9 cellular contexts compared by ENCODE assay signal in genomic region chr3:63960048-63960711, GRCh38. TPM values are rescaled to one million over a fixed set of nuclear protein-coding genes. Genes with fewer than 3 reads are reported as not detected.
DNase-seq lines count a peak whose midpoint lies in the region; ATAC-seq and TF ChIP-seq lines count a peak whose summit lies in the region.
"Had no signal": no experiment of that assay in that cellular context is flagged by ENCODE, and none has a peak within 500 bp of the region (broad histone marks: within the 10 kb centered on the region; RNA-seq: fewer than 3 reads in every experiment).

No MANE protein-coding gene starts in this region.

- H3K4me1 Mint-ChIP-seq in activated T-helper 2 cell treated with anti-CD3 and anti-CD28 coated beads, Interferon-gamma antibody, Interleukin-2, Interleukin-4, amounts not matched to agents 10 μg/mL and 5 μg/mL and 100 μg/mL, durations not matched to agents 14 hours and 24 hours and 36 hours (ENCODE audit: low read depth): peaks cover 32% of the 10 kb centered on the region

- no peak for TF ChIP-seq CTCF in heart left ventricle (IDR thresholded peaks at IDR 0.05)
- no peak for TF ChIP-seq CTCF in spleen (IDR thresholded peaks at IDR 0.05 in 8 of 11, conservative IDR thresholded peaks at IDR 0.05 in 3 of 11)
- TF ChIP-seq CTCF in prostate gland (IDR thresholded peaks at IDR 0.05): peak in 1 of 4 experiments; percentile 9

- H3K27ac ChIP-seq in heart left ventricle: peak overlapping the region in 6 of 12 donors; percentile 17 to 75 (median 38)
- peak overlapping the region in 7 of 8 donors; percentile 12 to 61 (median 45) for H3K27ac ChIP-seq in spleen
- H3K27ac ChIP-seq in prostate gland: no peak overlapping the region

- 33 to 49% (median 42%) methylated on average over 6 of the region's 6 CpGs for WGBS in heart left ventricle, 4 donors
- 15 to 26% (median 24%) methylated on average over 6 of the region's 6 CpGs for WGBS in spleen, 5 donors
- WGBS in prostate gland: 49% methylated on average over 6 of the region's 6 CpGs

- intact Hi-C loops in activated T-helper 2 cell treated with anti-CD3 and anti-CD28 coated beads, Interferon-gamma antibody, Interleukin-2, Interleukin-4, amounts not matched to agents 10 μg/mL and 5 μg/mL and 100 μg/mL, durations not matched to agents 14 hours and 24 hours and 36 hours (cut with micrococcal nuclease): loop anchor here (10.0 kb wide), 1 partner anchor 95 kb away; the partner anchor contains the start of genes ATXN7 and THOC7
- intact Hi-C loops in heart left ventricle (cut with DNase I): loop anchor here in 2 of 10 donors (5.0 to 10.0 kb wide), 2 partner anchors 37 to 45 kb away; partner anchors contain the start of gene SCAANT1 (in 1 of the 2)
- intact Hi-C loops in spleen (cut with DNase I; ENCODE audit: low total_unique reads): no loop called here
- intact Hi-C loops in prostate gland (cut with DNase I): loop anchor here (5.0 kb wide), 1 partner anchor 48 kb away; the partner anchor contains the start of gene SCAANT1

- peaks cover under 1 to 43% (median 22%) of the 10 kb centered on the region in 12 donors for H3K4me1 ChIP-seq in heart left ventricle
- peaks cover 10 to 73% (median 24%) of the 10 kb centered on the region in 6 donors for H3K4me1 ChIP-seq in spleen
- no peaks in the 10 kb centered on the region for H3K4me1 ChIP-seq in prostate gland (replicated peaks)

- H3K27ac Mint-ChIP-seq in activated T-helper 2 cell treated with anti-CD3 and anti-CD28 coated beads, Interferon-gamma antibody, Interleukin-2, Interleukin-4, amounts not matched to agents 10 μg/mL and 5 μg/mL and 100 μg/mL, durations not matched to agents 14 hours and 24 hours and 36 hours: peak overlapping the region; percentile 16

- TF ChIP-seq POLR2A in heart left ventricle (IDR thresholded peaks at IDR 0.05): no peak
- TF ChIP-seq POLR2A in spleen (IDR thresholded peaks at IDR 0.05): no peak
- no peak for TF ChIP-seq POLR2A in prostate gland (IDR thresholded peaks at IDR 0.05)

- H3K36me3 ChIP-seq in heart left ventricle (peaks cover 0 to 5% (median 0%) of the 10 kb centered on the region in 9 donors), spleen (peaks cover 0 to 18% (median 0%) of the 10 kb centered on the region in 6 donors), prostate gland (no peaks in the 10 kb centered on the region)

- H3K9me3 Mint-ChIP-seq in activated T-helper 2 cell treated with anti-CD3 and anti-CD28 coated beads, Interferon-gamma antibody, Interleukin-2, Interleukin-4, amounts not matched to agents 10 μg/mL and 5 μg/mL and 100 μg/mL, durations not matched to agents 14 hours and 24 hours and 36 hours: no peaks in the 10 kb centered on the region

- H3K4me3 Mint-ChIP-seq in activated T-helper 2 cell treated with anti-CD3 and anti-CD28 coated beads, Interferon-gamma antibody, Interleukin-2, Interleukin-4, amounts not matched to agents 10 μg/mL and 5 μg/mL and 100 μg/mL, durations not matched to agents 14 hours and 24 hours and 36 hours (ENCODE audit: low read depth): peak overlapping the region; percentile 22

- H3K27me3 ChIP-seq in heart left ventricle: no peaks in the 10 kb centered on the region
- H3K27me3 ChIP-seq in spleen (replicated peaks in 1 of 7): no peaks in the 10 kb centered on the region
- H3K27me3 ChIP-seq in prostate gland (replicated peaks; ENCODE audit: insufficient read depth): no peaks in the 10 kb centered on the region

- H3K36me3 Mint-ChIP-seq in activated T-helper 2 cell treated with anti-CD3 and anti-CD28 coated beads, Interferon-gamma antibody, Interleukin-2, Interleukin-4, amounts not matched to agents 10 μg/mL and 5 μg/mL and 100 μg/mL, durations not matched to agents 14 hours and 24 hours and 36 hours (ENCODE audit: low read depth): peaks cover 7% of the 10 kb centered on the region

- DNase-seq in D341Med (ENCODE audit: low spot score): peak; percentile 38
- DNase-seq in HS-5 (ENCODE audit: low read depth): peak; percentile 54
- DNase-seq in activated T-helper 2 cell treated with anti-CD3 and anti-CD28 coated beads, Interferon-gamma antibody, Interleukin-2, Interleukin-4, amounts not matched to agents 10 μg/mL and 5 μg/mL and 100 μg/mL, durations not matched to agents 14 hours and 24 hours and 36 hours (ENCODE audit: low spot score): no peak
- peak in 3 of 5 donors; percentile 23 to 46 (median 33) for DNase-seq in heart left ventricle
- peak; percentile 73 for DNase-seq in spleen
- no peak for DNase-seq in prostate gland (ENCODE audit: low spot score)
- no peak for DNase-seq in activated CD4-positive, CD25-positive, alpha-beta regulatory T cell (lab: John Stamatoyannopoulos, UW)

- H3K27me3 Mint-ChIP-seq in activated T-helper 2 cell treated with anti-CD3 and anti-CD28 coated beads, Interferon-gamma antibody, Interleukin-2, Interleukin-4, amounts not matched to agents 10 μg/mL and 5 μg/mL and 100 μg/mL, durations not matched to agents 14 hours and 24 hours and 36 hours (ENCODE audit: low read depth): no peaks in the 10 kb centered on the region

- peak overlapping the region in 8 of 12 donors; percentile 3 to 47 (median 30) for H3K4me3 ChIP-seq in heart left ventricle
- peak overlapping the region in 3 of 8 donors; percentile 3 to 40 (median 13) for H3K4me3 ChIP-seq in spleen
- H3K4me3 ChIP-seq in prostate gland: no peak overlapping the region

- no peaks in the 10 kb centered on the region for H3K9me3 ChIP-seq in heart left ventricle
- H3K9me3 ChIP-seq in spleen: no peaks in the 10 kb centered on the region
- H3K9me3 ChIP-seq in prostate gland: no peaks in the 10 kb centered on the region

- ATAC-seq in heart left ventricle (peak in 3 of 4 donors; percentile 57 to 70 (median 65)), GM18520 (IDR thresholded peaks at IDR 0.05; ENCODE audit: unreplicated experiment) (no peak)

RNA-seq across cellular contexts. Expression of gene SCAANT1, which starts 48.0 kb away (rescaled TPM):
- 1.8 TPM in 1 of 2 replicates, not detected in the other for total RNA-seq in activated T-helper 2 cell treated with anti-CD3 and anti-CD28 coated beads, Interferon-gamma antibody, Interleukin-2, Interleukin-4, amounts not matched to agents 10 μg/mL and 5 μg/mL and 100 μg/mL, durations not matched to agents 14 hours and 24 hours and 36 hours
- total RNA-seq in heart left ventricle (not detected), spleen (not detected), prostate gland (not detected)
- polyA plus RNA-seq in heart left ventricle (not detected), spleen (not detected)
- total RNA-seq: lower leg skin had no signal

Comparison
In these comparisons a context has a peak if more than half of its experiments do, and no peak if none do; other contexts are left out.
1. DNase-seq: peak in D341Med (single experiment), HS-5 (single experiment), heart left ventricle (3 of 5) and spleen (single experiment); none in activated T-helper 2 cell treated with anti-CD3 and anti-CD28 coated beads, Interferon-gamma antibody, Interleukin-2, Interleukin-4, amounts not matched to agents 10 μg/mL and 5 μg/mL and 100 μg/mL, durations not matched to agents 14 hours and 24 hours and 36 hours (single experiment), prostate gland (single experiment) and activated CD4-positive, CD25-positive, alpha-beta regulatory T cell (0 of 4).
2. H3K27ac ChIP-seq: peak in spleen (7 of 8); none in prostate gland (0 of 2).
3. H3K4me3 ChIP-seq: peak in heart left ventricle (8 of 12); none in prostate gland (0 of 2).